Comparison of ENCODE assay signal across 10 cellular contexts in genomic region chr17:21289175-21289901, GRCh38. TPM values are rescaled to one million over a fixed set of nuclear protein-coding genes. Genes with fewer than 3 reads are reported as not detected.
A peak's percentile ranks its signal among the peaks of the same experiment; 100 is the strongest.
DNase-seq lines count a peak whose midpoint lies in the region; ATAC-seq and TF ChIP-seq lines count a peak whose summit lies in the region.
"Had no signal": no experiment of that assay in that cellular context is flagged by ENCODE, and none has a peak within 500 bp of the region (broad histone marks: within the 10 kb centered on the region; RNA-seq: fewer than 3 reads in every experiment).

No MANE protein-coding gene starts in this region.

- no peak for DNase-seq in right atrium auricular region (ENCODE audit: low spot score)
- DNase-seq in cardiac septum (ENCODE audit: low spot score): no peak
- DNase-seq in upper lobe of right lung: no peak
- DNase-seq in stimulated activated CD4-positive, alpha-beta T cell treated with anti-CD3 and anti-CD28 coated beads, Interleukin-2, amount 100 ng/mL, for 48 hours: no peak
- no peak for DNase-seq in stimulated activated CD4-positive, alpha-beta T cell treated with anti-CD3 and anti-CD28 coated beads, Interleukin-15, amount 100 ng/mL, for 24 hours
- no peak for DNase-seq in NCI-H1436 treated with DMSO at 0.1 percent for 48 hours (lab: John Stamatoyannopoulos, UW)
- DNase-seq: NCI-H2029 treated with DMSO at 0.1 percent for 48 hours had no signal

- peaks cover 0 to 68% of the 10 kb centered on the region in 2 donors for H3K4me1 ChIP-seq in right atrium auricular region
- H3K4me1 ChIP-seq in mucosa of stomach (ENCODE audit: control insufficient read depth, insufficient read depth, low read length): peaks cover 41% of the 10 kb centered on the region
- H3K4me1 ChIP-seq in upper lobe of right lung: peaks cover 38% of the 10 kb centered on the region

- H3K27me3 Mint-ChIP-seq in activated naive CD8-positive, alpha-beta T cell: peaks cover 3% of the 10 kb centered on the region

- H3K27ac Mint-ChIP-seq in activated naive CD8-positive, alpha-beta T cell: peak overlapping the region; percentile 94

- H3K9me3 ChIP-seq in right atrium auricular region (no peaks in the 10 kb centered on the region), mucosa of stomach (ENCODE audit: control insufficient read depth, low read length) (no peaks in the 10 kb centered on the region), upper lobe of right lung (no peaks in the 10 kb centered on the region)

- H3K36me3 Mint-ChIP-seq in activated naive CD8-positive, alpha-beta T cell: peaks cover 7% of the 10 kb centered on the region

- intact Hi-C loops in cardiac septum (cut with DNase I) (loop anchor here (5.0 kb wide), 2 partner anchors 88 to 162 kb away; partner anchors contain the start of genes DHRS7B and KCNJ12), upper lobe of right lung (cut with DNase I) (no loop called here)

- ATAC-seq in upper lobe of right lung: no peak

- H3K9ac ChIP-seq in mucosa of stomach (ENCODE audit: low read length): peak overlapping the region; percentile 32

- H3K36me3 ChIP-seq in right atrium auricular region: no peaks in the 10 kb centered on the region
- H3K36me3 ChIP-seq in mucosa of stomach (ENCODE audit: control insufficient read depth, insufficient read depth, low read length): no peaks in the 10 kb centered on the region
- H3K36me3 ChIP-seq in upper lobe of right lung: no peaks in the 10 kb centered on the region

- H3K27me3 ChIP-seq in right atrium auricular region (no peaks in the 10 kb centered on the region), mucosa of stomach (ENCODE audit: control insufficient read depth, insufficient read depth, low read length) (no peaks in the 10 kb centered on the region), upper lobe of right lung (no peaks in the 10 kb centered on the region)

- H3K4me1 Mint-ChIP-seq in activated naive CD8-positive, alpha-beta T cell (ENCODE audit: low read depth): peaks cover 38% of the 10 kb centered on the region

- no peaks in the 10 kb centered on the region for H3K9me3 Mint-ChIP-seq in activated naive CD8-positive, alpha-beta T cell (ENCODE audit: low read depth)

- TF ChIP-seq CTCF in right atrium auricular region (IDR thresholded peaks at IDR 0.05) (no peak), upper lobe of right lung (IDR thresholded peaks at IDR 0.05) (no peak)

- peak overlapping the region; percentile 95 to 97 for H3K27ac ChIP-seq in right atrium auricular region
- H3K27ac ChIP-seq in upper lobe of right lung: peak overlapping the region; percentile 86

- H3K4me3 ChIP-seq in right atrium auricular region (no peak overlapping the region), mucosa of stomach (ENCODE audit: low read length) (no peak overlapping the region), upper lobe of right lung (no peak overlapping the region)
- H3K4me3 ChIP-seq: smooth muscle cell had no signal

- peak overlapping the region; percentile 97 for H3K4me3 Mint-ChIP-seq in activated naive CD8-positive, alpha-beta T cell

RNA-seq across cellular contexts. Expression of gene MAP2K3, which starts 4.8 kb away (rescaled TPM):
- total RNA-seq in right atrium auricular region: 10 to 100 TPM; 37.8 to 43.8 TPM
- 70.5 TPM for total RNA-seq in cardiac septum
- 68.3 TPM for total RNA-seq in upper lobe of right lung

RNA-seq across cellular contexts. Expression of gene NATD1, which starts 36.1 kb away (rescaled TPM):
- 10 to 100 TPM; 15.4 to 17.0 TPM for total RNA-seq in right atrium auricular region
- 14.4 TPM for total RNA-seq in cardiac septum
- 19.5 TPM for total RNA-seq in upper lobe of right lung
